ENCODE assay signal across 14 cellular contexts in genomic region chr5:56126487-56127179, GRCh38.
DNase-seq lines count a peak whose midpoint lies in the region; ATAC-seq and TF ChIP-seq lines count a peak whose summit lies in the region.
"Had no signal": no experiment of that assay in that cellular context is flagged by ENCODE, and none has a peak within 500 bp of the region (broad histone marks: within the 10 kb centered on the region; RNA-seq: fewer than 3 reads in every experiment).

No MANE protein-coding gene starts in this region.

- no peak for ATAC-seq in GM21515 (IDR thresholded peaks at IDR 0.05; ENCODE audit: unreplicated experiment)
- ATAC-seq in HG02973 (IDR thresholded peaks at IDR 0.05; ENCODE audit: unreplicated experiment), result no peak
- ATAC-seq: upper lobe of right lung had no signal

- DNase-seq in NCI-H2081 (lab: John Stamatoyannopoulos, UW), result peak; percentile 13 to 38
- no peak for DNase-seq in NCI-H2081 treated with DMSO at 0.1 percent for 48 hours (lab: John Stamatoyannopoulos, UW)
- peak; percentile 9 for DNase-seq in NCI-H2227 treated with DMSO at 0.1 percent for 48 hours (lab: John Stamatoyannopoulos, UW)
- peak; percentile 72 for DNase-seq in amniotic epithelial cell (ENCODE audit: low read depth)
- peak; percentile 89 to 98 for DNase-seq in lung microvascular endothelial cell (ENCODE audit: low read depth in 2 of 2)
- no peak for DNase-seq in WERI-Rb-1
- DNase-seq: DMS153, islet precursor cell, naive B cell, NCI-H1694 treated with DMSO at 0.1 percent for 48 hours, OCI-M1, upper lobe of right lung had no signal

- no peak overlapping the region for H3K4me3 ChIP-seq in WERI-Rb-1 (ENCODE audit: low read depth, low read length)
- H3K4me3 ChIP-seq: upper lobe of right lung had no signal

- H3K27ac ChIP-seq in WERI-Rb-1, result no peak overlapping the region
- H3K27ac ChIP-seq: upper lobe of right lung had no signal

- no peaks in the 10 kb centered on the region for H3K27me3 ChIP-seq in WERI-Rb-1 (ENCODE audit: insufficient read depth, low read depth, severe bottlenecking)
- H3K27me3 ChIP-seq: upper lobe of right lung had no signal

- H3K9me3 ChIP-seq in WERI-Rb-1 (ENCODE audit: severe bottlenecking), result peaks cover 5% of the 10 kb centered on the region
- H3K9me3 ChIP-seq: upper lobe of right lung had no signal

- H3K36me3 ChIP-seq in WERI-Rb-1, result no peaks in the 10 kb centered on the region
- H3K36me3 ChIP-seq: upper lobe of right lung had no signal

- TF ChIP-seq CTCF in WERI-Rb-1 (IDR thresholded peaks at IDR 0.05; ENCODE audit: low read depth, low read length), result no peak

Comparison
In these comparisons a context has a peak if more than half of its experiments do, and no peak if none do; other contexts are left out.
1. DNase-seq: peak in NCI-H2081 (2 of 2), NCI-H2227 treated with DMSO at 0.1 percent for 48 hours (single experiment), amniotic epithelial cell (single experiment) and lung microvascular endothelial cell (2 of 2); none in NCI-H2081 treated with DMSO at 0.1 percent for 48 hours (single experiment) and WERI-Rb-1 (single experiment).